ENCODE assay signal across 3 cellular contexts in genomic region chr1:204773246-204773645, GRCh38.
"Had no signal": no experiment of that assay in that cellular context is flagged by ENCODE, and none has a peak within 500 bp of the region (broad histone marks: within the 10 kb centered on the region; RNA-seq: fewer than 3 reads in every experiment).

No MANE protein-coding gene starts in this region.

- H3K4me3 ChIP-seq: GM12878 had no signal

- DNase-seq: GDM1, GF-D8 had no signal

- ATAC-seq: GM12878 had no signal
